In genomic region chr3:131501949-131502348, GRCh38 we compare ENCODE assay signal across 8 cellular contexts. TPM values are rescaled to one million over a fixed set of nuclear protein-coding genes. Genes with fewer than 3 reads are reported as not detected.
DNase-seq lines count a peak whose midpoint lies in the region; TF ChIP-seq lines count a peak whose summit lies in the region.

No MANE protein-coding gene starts in this region.

- H4K20me1 ChIP-seq in Loucy (ENCODE audit: insufficient read depth, low read length, poor library complexity, severe bottlenecking): peaks cover 28% of the 10 kb centered on the region

- intact Hi-C loops in dorsolateral prefrontal cortex (cut with DNase I): loop anchor here in 1 of 2 donors (5.0 to 10.0 kb wide), 2 partner anchors 120 to 607 kb away; partner anchors contain the start of genes ATP2C1 and NUDT16

- H3F3A ChIP-seq in Loucy (ENCODE audit: low read depth): no peaks in the 10 kb centered on the region

- H3K9me2 ChIP-seq in Loucy (replicated peaks; ENCODE audit: low read depth, low read length): 0 out of 2 replicates have a peak, but pooled peaks cover 4% of the 10 kb centered on the region

- TF ChIP-seq CTCF in Loucy (conservative IDR thresholded peaks at IDR 0.05; ENCODE audit: low read length) (no peak), dorsolateral prefrontal cortex (IDR thresholded peaks at IDR 0.05 in 54 of 56, conservative IDR thresholded peaks at IDR 0.05 in 2 of 56; ENCODE audit: low read depth in 1 of 56, partially characterized antibody in 56 of 56) (no peak), nephron (IDR thresholded peaks at IDR 0.05; ENCODE audit: unreplicated experiment in 3 of 3) (no peak)

- DNase-seq in dorsolateral prefrontal cortex (no peak), 8988T (no peak), nucleus accumbens (lab: John Stamatoyannopoulos, UW) (no peak), DMS114 treated with DMSO at 0.1 percent for 48 hours (lab: John Stamatoyannopoulos, UW; ENCODE audit: unreplicated experiment) (no peak), DMS153 treated with DMSO at 0.1 percent for 48 hours (lab: John Stamatoyannopoulos, UW; ENCODE audit: unreplicated experiment) (no peak)

- H3K4me1 Mint-ChIP-seq in nephron: peaks cover 22% of the 10 kb centered on the region

- peaks cover 35% of the 10 kb centered on the region for H3K27me3 ChIP-seq in Loucy (ENCODE audit: insufficient read depth, low read length, poor library complexity, severe bottlenecking)
- peaks cover 0 to 7% (median 0%) of the 10 kb centered on the region in 45 donors for H3K27me3 ChIP-seq in dorsolateral prefrontal cortex

- peak overlapping the region in 12 of 59 donors; percentile 50 to 85 (median 74) for H3K27ac ChIP-seq in dorsolateral prefrontal cortex

- H3K4me3 Mint-ChIP-seq in nephron: peak overlapping the region; percentile 98 to 99 (median 98)

- peak overlapping the region; percentile 93 for H3K9ac ChIP-seq in ES-I3 (ENCODE audit: low read depth, low read length)
- H3K9ac ChIP-seq in Loucy (ENCODE audit: low read depth, low read length, poor library complexity, severe bottlenecking): peak overlapping the region; percentile 92

- peaks cover 11% of the 10 kb centered on the region for H3K27me3 Mint-ChIP-seq in nephron (ENCODE audit: low read depth)

- peaks cover 47% of the 10 kb centered on the region for H3K79me2 ChIP-seq in Loucy (ENCODE audit: insufficient read depth, low read length)

- H3K4me3 ChIP-seq in Loucy (ENCODE audit: low read length, poor library complexity, severe bottlenecking) (peak overlapping the region; percentile 94), dorsolateral prefrontal cortex (peak overlapping the region; percentile 47 to 100 (median 91))

- H2AFZ ChIP-seq in Loucy (ENCODE audit: low read length): peak overlapping the region; percentile 96

- H3K9me3 Mint-ChIP-seq in nephron: no peaks in the 10 kb centered on the region

- H3K4me1 ChIP-seq in ES-I3 (ENCODE audit: insufficient read depth, low read length) (peaks cover 4% of the 10 kb centered on the region; the same call in 1 of the 2 replicates), Loucy (ENCODE audit: insufficient read depth, low read length, poor library complexity, severe bottlenecking) (peaks cover 26% of the 10 kb centered on the region)

- H3K36me3 ChIP-seq in ES-I3 (ENCODE audit: insufficient read depth, low read length): peaks cover 8% of the 10 kb centered on the region; the same call in 1 of the 2 replicates
- peaks cover 19% of the 10 kb centered on the region; the same call in 1 of the 2 replicates for H3K36me3 ChIP-seq in Loucy (ENCODE audit: insufficient read depth, low read length)

- H3K27ac Mint-ChIP-seq in nephron: peak overlapping the region; percentile 93 to 96 (median 95)

- H3K36me3 Mint-ChIP-seq in nephron (ENCODE audit: low read depth): peaks cover 36% of the 10 kb centered on the region

- H3K4me2 ChIP-seq in Loucy (ENCODE audit: low read depth, low read length, poor library complexity, severe bottlenecking): peak overlapping the region; percentile 98

- no peaks in the 10 kb centered on the region for H3K9me3 ChIP-seq in ES-I3 (ENCODE audit: control insufficient read depth, insufficient read depth, low read length)
- no peaks in the 10 kb centered on the region for H3K9me3 ChIP-seq in Loucy (ENCODE audit: insufficient read depth, low read depth, low read length)

RNA-seq across cellular contexts. Expression of gene MRPL3, which starts 0.8 kb away (rescaled TPM):
- 10 to 100 TPM; 24.9 to 63.5 (median 46.5) TPM for total RNA-seq in dorsolateral prefrontal cortex
